ENCODE assay signal across 8 cellular contexts in genomic region chr14:50335389-50335788, GRCh38. TPM values are rescaled to one million over a fixed set of nuclear protein-coding genes. Genes with fewer than 3 reads are reported as not detected.
DNase-seq lines count a peak whose midpoint lies in the region; ATAC-seq and TF ChIP-seq lines count a peak whose summit lies in the region.

No MANE protein-coding gene starts in this region.

- ATAC-seq in HG03571 (IDR thresholded peaks at IDR 0.05; ENCODE audit: unreplicated experiment) = no peak
- no peak for ATAC-seq in HG03457 (IDR thresholded peaks at IDR 0.05; ENCODE audit: unreplicated experiment)

- peak overlapping the region; percentile 11 for H2AFZ ChIP-seq in neural cell (ENCODE audit: low read depth, low read length)

- peak overlapping the region; percentile 91 for H3K27ac ChIP-seq in neural cell (ENCODE audit: low read length)

- peak; percentile 49 for TF ChIP-seq CTCF in neural cell (IDR thresholded peaks at IDR 0.05; ENCODE audit: poor library complexity, severe bottlenecking)

- no peaks in the 10 kb centered on the region for H3K9me3 ChIP-seq in neural cell (ENCODE audit: low read length)

- peak; percentile 79 for DNase-seq in RPMI7951 (ENCODE audit: low read depth)
- peak; percentile 99 for DNase-seq in foreskin melanocyte
- no peak for DNase-seq in cortex of kidney (lab: John Stamatoyannopoulos, UW)
- no peak for DNase-seq in HuH-7 (ENCODE audit: low spot score)

- H3K4me3 ChIP-seq in neural cell (ENCODE audit: low read length) = peak overlapping the region; percentile 39

- TF ChIP-seq RAD21 in Ishikawa (IDR thresholded peaks at IDR 0.05; ENCODE audit: low read depth) = no peak
- TF ChIP-seq RAD21 in neural cell (conservative IDR thresholded peaks at IDR 0.05) = peak; percentile 43

- H4K20me1 ChIP-seq in neural cell (ENCODE audit: insufficient read depth) = no peaks in the 10 kb centered on the region

- H3K9me2 ChIP-seq in neural cell (ENCODE audit: insufficient read depth, low read length) = no peaks in the 10 kb centered on the region

- peak overlapping the region; percentile 66 for H3K9ac ChIP-seq in neural cell (ENCODE audit: low read length)

- no peaks in the 10 kb centered on the region for H3K79me2 ChIP-seq in neural cell (replicated peaks; ENCODE audit: insufficient read depth, low read length)

- no peaks in the 10 kb centered on the region for H3K27me3 ChIP-seq in neural cell (ENCODE audit: insufficient read depth, low read depth, low read length)

- H3F3A ChIP-seq in neural cell (ENCODE audit: insufficient read depth, low read length, poor library complexity, severe bottlenecking) = no peaks in the 10 kb centered on the region

- TF ChIP-seq EP300 in Ishikawa (IDR thresholded peaks at IDR 0.05; ENCODE audit: borderline replicate concordance) (no peak), neural cell (conservative IDR thresholded peaks at IDR 0.05; ENCODE audit: poor library complexity, severe bottlenecking) (peak; percentile 84)

- H3K4me2 ChIP-seq in neural cell (ENCODE audit: low read length) = peak overlapping the region; percentile 30

- H3K36me3 ChIP-seq in neural cell (ENCODE audit: insufficient read depth, low read length) = no peaks in the 10 kb centered on the region

TF ChIP-seq in Ishikawa, 13 proteins besides CTCF, POLR2A, EP300 and RAD21:
- TF ChIP-seq, protein P1, sequence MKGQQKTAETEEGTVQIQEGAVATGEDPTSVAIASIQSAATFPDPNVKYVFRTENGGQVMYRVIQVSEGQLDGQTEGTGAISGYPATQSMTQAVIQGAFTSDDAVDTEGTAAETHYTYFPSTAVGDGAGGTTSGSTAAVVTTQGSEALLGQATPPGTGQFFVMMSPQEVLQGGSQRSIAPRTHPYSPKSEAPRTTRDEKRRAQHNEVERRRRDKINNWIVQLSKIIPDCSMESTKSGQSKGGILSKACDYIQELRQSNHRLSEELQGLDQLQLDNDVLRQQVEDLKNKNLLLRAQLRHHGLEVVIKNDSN (IDR thresholded peaks at IDR 0.05) = peak; percentile 95
- TF ChIP-seq MAX (IDR thresholded peaks at IDR 0.05) = peak; percentile 61
- peak; percentile 25; the same call in 1 of the 2 replicates for TF ChIP-seq TEAD4 (IDR thresholded peaks at IDR 0.05)
- no peak for TF ChIP-seq YY1 (IDR thresholded peaks at IDR 0.05; ENCODE audit: low read depth)
- no peak for TF ChIP-seq EGR1 (IDR thresholded peaks at IDR 0.05)
- TF ChIP-seq CREB1 (IDR thresholded peaks at IDR 0.05; ENCODE audit: low read depth) = no peak

TF ChIP-seq in neural cell, 6 proteins besides CTCF, POLR2A, EP300 and RAD21:
- TF ChIP-seq POLR2AphosphoS5 (IDR thresholded peaks at IDR 0.05) (peak; percentile 83), SMC3 (conservative IDR thresholded peaks at IDR 0.05; ENCODE audit: poor library complexity) (peak; percentile 21), MXI1 (conservative IDR thresholded peaks at IDR 0.05; ENCODE audit: poor library complexity, severe bottlenecking) (no peak), EZH2 (IDR thresholded peaks at IDR 0.05; ENCODE audit: borderline replicate concordance, insufficient read depth, low read length, poor library complexity, severe bottlenecking) (no peak), TAF1 (IDR thresholded peaks at IDR 0.05; ENCODE audit: low read depth) (no peak)
- TF ChIP-seq, protein P2, sequence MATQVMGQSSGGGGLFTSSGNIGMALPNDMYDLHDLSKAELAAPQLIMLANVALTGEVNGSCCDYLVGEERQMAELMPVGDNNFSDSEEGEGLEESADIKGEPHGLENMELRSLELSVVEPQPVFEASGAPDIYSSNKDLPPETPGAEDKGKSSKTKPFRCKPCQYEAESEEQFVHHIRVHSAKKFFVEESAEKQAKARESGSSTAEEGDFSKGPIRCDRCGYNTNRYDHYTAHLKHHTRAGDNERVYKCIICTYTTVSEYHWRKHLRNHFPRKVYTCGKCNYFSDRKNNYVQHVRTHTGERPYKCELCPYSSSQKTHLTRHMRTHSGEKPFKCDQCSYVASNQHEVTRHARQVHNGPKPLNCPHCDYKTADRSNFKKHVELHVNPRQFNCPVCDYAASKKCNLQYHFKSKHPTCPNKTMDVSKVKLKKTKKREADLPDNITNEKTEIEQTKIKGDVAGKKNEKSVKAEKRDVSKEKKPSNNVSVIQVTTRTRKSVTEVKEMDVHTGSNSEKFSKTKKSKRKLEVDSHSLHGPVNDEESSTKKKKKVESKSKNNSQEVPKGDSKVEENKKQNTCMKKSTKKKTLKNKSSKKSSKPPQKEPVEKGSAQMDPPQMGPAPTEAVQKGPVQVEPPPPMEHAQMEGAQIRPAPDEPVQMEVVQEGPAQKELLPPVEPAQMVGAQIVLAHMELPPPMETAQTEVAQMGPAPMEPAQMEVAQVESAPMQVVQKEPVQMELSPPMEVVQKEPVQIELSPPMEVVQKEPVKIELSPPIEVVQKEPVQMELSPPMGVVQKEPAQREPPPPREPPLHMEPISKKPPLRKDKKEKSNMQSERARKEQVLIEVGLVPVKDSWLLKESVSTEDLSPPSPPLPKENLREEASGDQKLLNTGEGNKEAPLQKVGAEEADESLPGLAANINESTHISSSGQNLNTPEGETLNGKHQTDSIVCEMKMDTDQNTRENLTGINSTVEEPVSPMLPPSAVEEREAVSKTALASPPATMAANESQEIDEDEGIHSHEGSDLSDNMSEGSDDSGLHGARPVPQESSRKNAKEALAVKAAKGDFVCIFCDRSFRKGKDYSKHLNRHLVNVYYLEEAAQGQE (IDR thresholded peaks at IDR 0.05; ENCODE audit: borderline replicate concordance) = peak; percentile 79
TF ChIP-seq in neural cell: peak in this region for 3.

RNA-seq across cellular contexts. Expression of gene DMAC2L, which starts 23.3 kb away (rescaled TPM):
- total RNA-seq in RPMI7951 (2014; rRNA removed; shearing (Covaris generic)) = 8.8 and 9.0 TPM in 2 replicates
- polyA plus RNA-seq in neural cell = 17.1 and 17.9 TPM in 2 replicates
- polyA minus RNA-seq in neural cell = 20.9 and 23.3 TPM in 2 replicates

RNA-seq across cellular contexts. Expression of gene L2HGDH, which starts 23.4 kb away (rescaled TPM):
- 4.3 and 5.5 TPM in 2 replicates for total RNA-seq in RPMI7951 (2014; rRNA removed; shearing (Covaris generic))
- 8.9 and 9.9 TPM in 2 replicates for polyA plus RNA-seq in neural cell
- 21.4 and 24.0 TPM in 2 replicates for polyA minus RNA-seq in neural cell

Comparison
In these comparisons a context has a peak if more than half of its experiments do, and no peak if none do; other contexts are left out.
1. DNase-seq: peak in RPMI7951 (single experiment) and foreskin melanocyte (single experiment); none in cortex of kidney (single experiment) and HuH-7 (single experiment).